In genomic region chr5:57696005-57696755, GRCh38 we compare ENCODE assay signal across 12 cellular contexts.
DNase-seq lines count a peak whose midpoint lies in the region; ATAC-seq, FAIRE-seq and TF ChIP-seq lines count a peak whose summit lies in the region.
"Had no signal": no experiment of that assay in that cellular context is flagged by ENCODE, and none has a peak within 500 bp of the region (broad histone marks: within the 10 kb centered on the region; RNA-seq: fewer than 3 reads in every experiment).

No MANE protein-coding gene starts in this region.

- CTCF ChIA-PET in Panc1 (lab: Charles Lee), result interaction anchor here (0.8 kb wide), 1 partner anchor 197 kb away, joined by 3 read pairs; no protein-coding TSS in a partner anchor
- CTCF ChIA-PET in endothelial cell of umbilical vein (lab: Charles Lee), result interaction anchor here (0.9 to 1.3 kb wide), 2 partner anchors 46 to 83 kb away, joined by 3 to 6 read pairs; no protein-coding TSS in a partner anchor

- H3K9me1 ChIP-seq in endothelial cell of umbilical vein (replicated peaks; ENCODE audit: control insufficient read depth, extremely low read depth, insufficient read depth, low read length), result no peaks in the 10 kb centered on the region

- H3K4me1 ChIP-seq in Panc1 (ENCODE audit: control insufficient read depth, insufficient read depth, low read length) (peaks cover 43% of the 10 kb centered on the region), endothelial cell of umbilical vein (ENCODE audit: control insufficient read depth, extremely low read depth, insufficient read depth, low read length) (peaks cover 43% of the 10 kb centered on the region), muscle layer of duodenum (ENCODE audit: control insufficient read depth in 1 of 2, insufficient read depth in 2 of 2, low read length in 2 of 2) (peaks cover 11 to 27% of the 10 kb centered on the region in 2 donors), testis (peaks cover 7% of the 10 kb centered on the region)
- H3K4me1 ChIP-seq: prostate gland had no signal

- H3K36me3 ChIP-seq in Panc1 (ENCODE audit: control insufficient read depth, insufficient read depth, low read length) (no peaks in the 10 kb centered on the region), endothelial cell of umbilical vein (ENCODE audit: control insufficient read depth in 2 of 2, extremely low read depth in 1 of 2, insufficient read depth in 2 of 2, low read length in 2 of 2) (no peaks in the 10 kb centered on the region), muscle layer of duodenum (ENCODE audit: control insufficient read depth in 1 of 2, insufficient read depth in 2 of 2, low read length in 2 of 2) (peaks cover 0 to 5% of the 10 kb centered on the region in 2 donors), testis (ENCODE audit: low read depth, missing control alignments) (no peaks in the 10 kb centered on the region)
- H3K36me3 ChIP-seq: prostate gland had no signal

- ATAC-seq in Panc1, result no peak

- WGBS in testis, 2 donors, result 42 to 61% methylated on average over 1 of the region's 1 CpG

- intact Hi-C loops in Panc1 (cut with micrococcal nuclease; ENCODE audit: unreplicated experiment) (loop anchor here (10.0 kb wide), 1 partner anchor 759 kb away; no protein-coding TSS in a partner anchor), endothelial cell of umbilical vein (cut with micrococcal nuclease) (loop anchor here (5.0 kb wide), 1 partner anchor 259 kb away; no protein-coding TSS in a partner anchor), testis (cut with DNase I; ENCODE audit: low total_unique reads) (no loop called here)

- no peak for TF ChIP-seq POLR2A in endothelial cell of umbilical vein (IDR thresholded peaks at IDR 0.05; ENCODE audit: low read depth, low read length)
- no peak for TF ChIP-seq POLR2A in testis (IDR thresholded peaks at IDR 0.05)
- no peak for TF ChIP-seq POLR2A in GM12892 (IDR thresholded peaks at IDR 0.05; ENCODE audit: low read depth, low read length)

- POLR2A ChIA-PET in Panc1 (lab: Charles Lee), result no interaction called here
- POLR2A ChIA-PET in endothelial cell of umbilical vein (lab: Charles Lee), result no interaction called here

- H3K4me2 ChIP-seq in endothelial cell of umbilical vein (ENCODE audit: insufficient read depth, low read length), result no peak overlapping the region

- dilution Hi-C loops in endothelial cell of umbilical vein (cut with MboI; ENCODE audit: extremely low pct_ligation_motif_present, low sequenced_read_pairs), result no loop called here

- peak overlapping the region; percentile 100 for H3K27ac ChIP-seq in Panc1 (ENCODE audit: low read length)
- H3K27ac ChIP-seq in endothelial cell of umbilical vein (ENCODE audit: insufficient read depth, low read depth, low read length), result no peak overlapping the region
- peak overlapping the region; percentile 59 for H3K27ac ChIP-seq in muscle layer of duodenum (ENCODE audit: low read length)
- H3K27ac ChIP-seq in testis, result peak overlapping the region in 1 of 2 donors; percentile 55
- H3K27ac ChIP-seq: prostate gland, SK-N-MC had no signal

- no peaks in the 10 kb centered on the region for H3K27me3 ChIP-seq in Panc1 (ENCODE audit: control insufficient read depth, insufficient read depth, low read length)
- no peaks in the 10 kb centered on the region for H3K27me3 ChIP-seq in endothelial cell of umbilical vein (ENCODE audit: control insufficient read depth in 2 of 2, insufficient read depth in 2 of 2, low read length in 2 of 2)
- H3K27me3 ChIP-seq in muscle layer of duodenum (ENCODE audit: low read depth, low read length), result no peaks in the 10 kb centered on the region
- H3K27me3 ChIP-seq in testis, result no peaks in the 10 kb centered on the region

- peaks cover 5% of the 10 kb centered on the region; the same call in 1 of the 2 replicates for H3K9me3 ChIP-seq in Panc1 (ENCODE audit: control insufficient read depth, insufficient read depth, low read depth, low read length)
- no peaks in the 10 kb centered on the region for H3K9me3 ChIP-seq in endothelial cell of umbilical vein (replicated peaks; ENCODE audit: control insufficient read depth, insufficient read depth, low read length)
- H3K9me3 ChIP-seq in muscle layer of duodenum (ENCODE audit: control insufficient read depth in 1 of 2, low read length in 2 of 2), result no peaks in the 10 kb centered on the region
- H3K9me3 ChIP-seq in testis, result no peaks in the 10 kb centered on the region
- H3K9me3 ChIP-seq: prostate gland had no signal

- no peak for FAIRE-seq in endothelial cell of umbilical vein (lab: Jason Lieb, UNC)
- no peak for FAIRE-seq in GM12892 (lab: Jason Lieb, UNC)

- no peak overlapping the region for H3K9ac ChIP-seq in endothelial cell of umbilical vein (replicated peaks; ENCODE audit: extremely low read depth, insufficient read depth, low read length)

- no TSS peak for BruUV-seq in Panc1 (replicated peaks; lab: Mats Ljungman, UMichigan)
- BruUV-seq in endothelial cell of umbilical vein (replicated peaks; lab: Mats Ljungman, UMichigan), result no TSS peak

- in situ Hi-C loops in Panc1 (cut with HindIII; ENCODE audit: low pct_unique_long_range_greater_than_20kb, low sequenced_read_pairs), result no loop called here

- H3K79me2 ChIP-seq in endothelial cell of umbilical vein (ENCODE audit: control insufficient read depth, insufficient read depth, low read length), result no peaks in the 10 kb centered on the region

- H4K20me1 ChIP-seq in endothelial cell of umbilical vein (replicated peaks; ENCODE audit: control insufficient read depth, extremely low read depth, insufficient read depth, low read length), result no peaks in the 10 kb centered on the region

- DNase-seq in Panc1 (ENCODE audit: low read depth, low spot score), result no peak
- DNase-seq in endothelial cell of umbilical vein (ENCODE audit: low read depth, low spot score), result peak; percentile 24
- DNase-seq in testis, result peak; percentile 23
- DNase-seq in GM12892 (ENCODE audit: insufficient read length), result no peak
- DNase-seq in LoVo (ENCODE audit: low spot score), result no peak
- DNase-seq in NCI-H2107 treated with DMSO at 0.1 percent for 48 hours (lab: John Stamatoyannopoulos, UW; ENCODE audit: unreplicated experiment), result no peak
- DNase-seq: effector memory CD4-positive, alpha-beta T cell; NCI-H1930; stimulated activated CD4-positive, alpha-beta T cell treated with anti-CD3 and anti-CD28 coated beads, Interleukin-4, amount 100 ng/mL, for 4 hours had no signal

- TF ChIP-seq CTCF in Panc1 (IDR thresholded peaks at IDR 0.05) (peak; percentile 31; the same call in 1 of the 2 replicates), endothelial cell of umbilical vein (IDR thresholded peaks at IDR 0.05; ENCODE audit: extremely low read depth in 1 of 2, insufficient read depth in 1 of 2, low read depth in 1 of 2, low read length in 2 of 2) (no peak), testis (IDR thresholded peaks at IDR 0.05) (no peak)

- H2AFZ ChIP-seq in endothelial cell of umbilical vein (ENCODE audit: low read depth, low read length), result no peak overlapping the region

- H3K4me3 ChIP-seq in Panc1 (ENCODE audit: low read depth in 2 of 2, low read length in 2 of 2) (no peak overlapping the region), endothelial cell of umbilical vein (replicated peaks in 1 of 3; ENCODE audit: insufficient read depth in 1 of 3, low read depth in 1 of 3, low read length in 3 of 3) (no peak overlapping the region), muscle layer of duodenum (ENCODE audit: low read depth in 1 of 2, low read length in 2 of 2) (no peak overlapping the region), testis (no peak overlapping the region)
- H3K4me3 ChIP-seq: prostate gland, SK-N-MC had no signal

TF ChIP-seq in endothelial cell of umbilical vein, 7 proteins besides CTCF, POLR2A, EP300 and RAD21:
- TF ChIP-seq POLR2AphosphoS5 (IDR thresholded peaks at IDR 0.05; ENCODE audit: insufficient read depth, low read depth, low read length), result no peak
- TF ChIP-seq MYC (IDR thresholded peaks at IDR 0.05; ENCODE audit: low read depth, low read length), result no peak
- no peak for TF ChIP-seq EZH2 (IDR thresholded peaks at IDR 0.05; ENCODE audit: borderline replicate concordance, low read depth, low read length, severe bottlenecking)
- TF ChIP-seq FOS (IDR thresholded peaks at IDR 0.05; ENCODE audit: borderline replicate concordance, insufficient read depth, low read length), result no peak
- TF ChIP-seq JUN (IDR thresholded peaks at IDR 0.05; ENCODE audit: borderline replicate concordance, insufficient read depth, insufficient read length, low read depth), result no peak
- no peak for TF ChIP-seq GATA2 (IDR thresholded peaks at IDR 0.05; ENCODE audit: insufficient read depth, insufficient read length, low read depth, low read length)
- TF ChIP-seq MAX (IDR thresholded peaks at IDR 0.05; ENCODE audit: insufficient read depth, insufficient read length), result no peak
TF ChIP-seq in endothelial cell of umbilical vein: peak in this region for 0.

Comparison
In these comparisons a context has a peak if more than half of its experiments do, and no peak if none do; other contexts are left out.
1. DNase-seq: peak in endothelial cell of umbilical vein (single experiment) and testis (single experiment); none in Panc1 (single experiment), GM12892 (single experiment), LoVo (single experiment) and NCI-H2107 treated with DMSO at 0.1 percent for 48 hours (single experiment).